In the genomic region with DNA sequence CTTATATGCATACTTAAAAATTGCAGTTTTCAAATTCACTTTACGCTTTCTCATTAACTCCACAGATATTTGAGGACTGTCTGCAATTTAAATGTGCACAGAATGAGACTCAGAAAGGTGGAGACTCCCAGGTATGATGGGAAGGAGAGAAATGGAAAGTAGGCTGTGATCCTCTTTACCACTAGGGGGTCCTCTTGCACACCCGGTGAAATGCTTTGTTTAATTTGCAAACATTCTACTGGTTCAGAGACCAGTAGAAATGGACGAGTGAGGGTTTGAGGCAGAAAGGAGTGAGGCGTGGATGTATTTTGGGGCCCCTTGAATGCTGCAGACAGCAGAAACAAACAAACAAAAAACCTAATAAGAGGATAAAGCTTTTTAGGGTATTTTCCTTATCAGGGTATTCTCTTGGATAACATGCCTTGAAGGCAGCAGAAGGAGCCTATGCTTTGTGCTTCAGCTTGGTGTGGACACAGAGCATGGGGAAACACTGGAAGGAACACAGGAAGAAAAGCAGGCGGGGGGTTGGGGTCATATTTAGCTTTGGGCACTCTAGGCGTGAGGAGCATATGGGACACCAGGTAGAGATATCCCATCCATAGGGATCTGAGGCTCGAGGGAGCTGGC, we compare ENCODE assay signal across 9 cellular contexts.
DNase-seq lines count a peak whose midpoint lies in the region; TF ChIP-seq lines count a peak whose summit lies in the region.
"Had no signal": no experiment of that assay in that cellular context is flagged by ENCODE, and none has a peak within 500 bp of the region (broad histone marks: within the 10 kb centered on the region; RNA-seq: fewer than 3 reads in every experiment).

No MANE protein-coding gene starts in this region.

- no peaks in the 10 kb centered on the region for H3K9me3 ChIP-seq in ascending aorta
- H3K9me3 ChIP-seq: neutrophil had no signal

- H3K27me3 ChIP-seq in H7 (ENCODE audit: control insufficient read depth, insufficient read depth, low read length) (no peaks in the 10 kb centered on the region), ascending aorta (no peaks in the 10 kb centered on the region)
- H3K27me3 ChIP-seq: neutrophil had no signal

- H3K4me3 Mint-ChIP-seq in activated naive CD4-positive, alpha-beta T cell treated with anti-CD3 and anti-CD28 coated beads for 36 hours = no peak overlapping the region

- no peaks in the 10 kb centered on the region for H3K4me1 ChIP-seq in ascending aorta

- no peaks in the 10 kb centered on the region for H3K36me3 Mint-ChIP-seq in activated naive CD4-positive, alpha-beta T cell treated with anti-CD3 and anti-CD28 coated beads for 36 hours (ENCODE audit: low read depth)

- intact Hi-C loops in activated naive CD4-positive, alpha-beta T cell treated with anti-CD3 and anti-CD28 coated beads for 36 hours (cut with micrococcal nuclease) = loop anchor here (1.0 to 2.0 kb wide), 4 partner anchors 145 to 627 kb away; no protein-coding TSS in a partner anchor
- intact Hi-C loops in ascending aorta (cut with DNase I) = no loop called here

- H3K27me3 Mint-ChIP-seq in activated naive CD4-positive, alpha-beta T cell treated with anti-CD3 and anti-CD28 coated beads for 36 hours (ENCODE audit: low read depth) = peaks cover 9% of the 10 kb centered on the region

- no peak overlapping the region for H3K27ac Mint-ChIP-seq in activated naive CD4-positive, alpha-beta T cell treated with anti-CD3 and anti-CD28 coated beads for 36 hours

- H3K36me3 ChIP-seq in H7 (replicated peaks; ENCODE audit: control insufficient read depth, insufficient read depth, low read length) (no peaks in the 10 kb centered on the region), ascending aorta (no peaks in the 10 kb centered on the region)
- H3K36me3 ChIP-seq: neutrophil had no signal

- CTCF ChIA-PET in activated naive CD4-positive, alpha-beta T cell treated with anti-CD3 and anti-CD28 coated beads for 36 hours (lab: Charles Lee) = interaction anchor here (1.2 to 1.5 kb wide), 3 partner anchors 13 to 479 kb away, joined by 3 to 4 read pairs (median 4); no protein-coding TSS in a partner anchor

- peak; percentile 26 for TF ChIP-seq CTCF in fibroblast of villous mesenchyme (IDR thresholded peaks at IDR 0.05; ENCODE audit: insufficient read depth, low read depth, low read length)
- no peak for TF ChIP-seq CTCF in ascending aorta (IDR thresholded peaks at IDR 0.05)

- H3K4me1 Mint-ChIP-seq in activated naive CD4-positive, alpha-beta T cell treated with anti-CD3 and anti-CD28 coated beads for 36 hours (ENCODE audit: low read depth) = no peaks in the 10 kb centered on the region

- H3K4me3 ChIP-seq in H7 (ENCODE audit: insufficient read depth, low read depth, low read length) (no peak overlapping the region), fibroblast of villous mesenchyme (ENCODE audit: low read depth, low read length) (no peak overlapping the region), ascending aorta (no peak overlapping the region)

- H3K27ac ChIP-seq in ascending aorta = no peak overlapping the region
- H3K27ac ChIP-seq: neutrophil had no signal

- H3K9me3 Mint-ChIP-seq in activated naive CD4-positive, alpha-beta T cell treated with anti-CD3 and anti-CD28 coated beads for 36 hours = no peaks in the 10 kb centered on the region

- DNase-seq in activated naive CD4-positive, alpha-beta T cell treated with anti-CD3 and anti-CD28 coated beads for 36 hours = peak; percentile 27
- DNase-seq in activated naive CD4-positive, alpha-beta T cell treated with anti-CD3 and anti-CD28 coated beads, Interleukin-2, amount 50 U/mL, for 16 hours = no peak
- DNase-seq in H7 = peak; percentile 29
- DNase-seq in NCI-H2029 treated with DMSO at 0.1 percent for 48 hours (lab: John Stamatoyannopoulos, UW) = peak; percentile 25
- no peak for DNase-seq in fibroblast of villous mesenchyme (ENCODE audit: low read depth)
- DNase-seq in ascending aorta (ENCODE audit: low spot score in 2 of 2) = no peak
- no peak for DNase-seq in stimulated activated CD4-positive, alpha-beta T cell treated with anti-CD3 and anti-CD28 coated beads, Interleukin-2, amount 100 ng/mL, for 48 hours
- DNase-seq in globus pallidus (ENCODE audit: low spot score) = no peak

Comparison
In these comparisons a context has a peak if more than half of its experiments do, and no peak if none do; other contexts are left out.
1. DNase-seq: peak in activated naive CD4-positive, alpha-beta T cell treated with anti-CD3 and anti-CD28 coated beads for 36 hours (single experiment), H7 (single experiment) and NCI-H2029 treated with DMSO at 0.1 percent for 48 hours (single experiment); none in activated naive CD4-positive, alpha-beta T cell treated with anti-CD3 and anti-CD28 coated beads, Interleukin-2, amount 50 U/mL, for 16 hours (single experiment), fibroblast of villous mesenchyme (single experiment), ascending aorta (0 of 2), stimulated activated CD4-positive, alpha-beta T cell treated with anti-CD3 and anti-CD28 coated beads, Interleukin-2, amount 100 ng/mL, for 48 hours (0 of 2) and globus pallidus (single experiment).